In genomic region chr18:37636831-37637230, GRCh38 we compare ENCODE assay signal across 27 cellular contexts.
"Had no signal": no experiment of that assay in that cellular context is flagged by ENCODE, and none has a peak within 500 bp of the region (broad histone marks: within the 10 kb centered on the region; RNA-seq: fewer than 3 reads in every experiment).

No MANE protein-coding gene starts in this region.

- H3K27ac Mint-ChIP-seq: dendritic cell treated with granulocyte-macrophage colony-stimulating factor and Interleukin-4, amounts not matched to agents 40 ng/mL and 50 ng/mL, for 4 days; effector memory CD8-positive, alpha-beta T cell; endodermal cell; memory B cell; mesothelial cell of epicardium; naive B cell; naive thymus-derived CD8-positive, alpha-beta T cell had no signal

- H3K27ac ChIP-seq: colonic mucosa, epithelial cell of prostate, foreskin keratinocyte, gastroesophageal sphincter, heart right ventricle, left lung, lower lobe of right lung had no signal

- H3K4me1 Mint-ChIP-seq: memory B cell; mesothelial cell of epicardium; naive B cell; naive thymus-derived CD8-positive, alpha-beta T cell had no signal

- FAIRE-seq: endometrium, frontal cortex, islet of Langerhans, keratinocyte had no signal

- H3K36me3 ChIP-seq: colonic mucosa, gastroesophageal sphincter, heart right ventricle, left lung, lower lobe of right lung had no signal

- H3K27me3 Mint-ChIP-seq: dendritic cell treated with granulocyte-macrophage colony-stimulating factor and Interleukin-4, amounts not matched to agents 40 ng/mL and 50 ng/mL, for 4 days; effector memory CD8-positive, alpha-beta T cell; naive B cell had no signal

- H3K9me3 Mint-ChIP-seq: endodermal cell, mesothelial cell of epicardium had no signal

- H3K9me3 ChIP-seq: colonic mucosa, gastroesophageal sphincter, heart right ventricle, left lung, lower lobe of right lung had no signal

- H3K27me3 ChIP-seq: colonic mucosa, foreskin keratinocyte, gastroesophageal sphincter, left lung had no signal

- H3K4me1 ChIP-seq: colonic mucosa, gastroesophageal sphincter, heart right ventricle, left lung, lower lobe of right lung had no signal

- H3K4me3 ChIP-seq: colonic mucosa, gastroesophageal sphincter, heart right ventricle, left lung, lower lobe of right lung, mucosa of descending colon had no signal

- ATAC-seq: effector memory CD8-positive, alpha-beta T cell; esophagus mucosa; foreskin keratinocyte; gastroesophageal sphincter; heart right ventricle; left cardiac atrium; left lung; left ventricle myocardium superior; lower lobe of right lung; mucosa of descending colon; naive thymus-derived CD8-positive, alpha-beta T cell had no signal

- H3K4me3 Mint-ChIP-seq: dendritic cell treated with granulocyte-macrophage colony-stimulating factor and Interleukin-4, amounts not matched to agents 40 ng/mL and 50 ng/mL, for 4 days; effector memory CD8-positive, alpha-beta T cell; endodermal cell; memory B cell; mesothelial cell of epicardium; naive B cell; naive thymus-derived CD8-positive, alpha-beta T cell had no signal

- DNase-seq: colonic mucosa; cortex of kidney; effector CD8-positive, alpha-beta T cell; effector memory CD8-positive, alpha-beta T cell; endodermal cell; erythroblast; foreskin keratinocyte; heart right ventricle; hippocampal formation; left cardiac atrium; left lung; left ventricle myocardium superior; lower lobe of right lung; mammary epithelial cell; mucosa of descending colon; naive B cell; naive thymus-derived CD8-positive, alpha-beta T cell had no signal

- H3K36me3 Mint-ChIP-seq: memory B cell; mesothelial cell of epicardium; naive B cell; naive thymus-derived CD8-positive, alpha-beta T cell had no signal
